In genomic region chr7:56538541-56539429, GRCh38 we compare ENCODE assay signal across 27 cellular contexts.
"Had no signal": no experiment of that assay in that cellular context is flagged by ENCODE, and none has a peak within 500 bp of the region (broad histone marks: within the 10 kb centered on the region; RNA-seq: fewer than 3 reads in every experiment).

No MANE protein-coding gene starts in this region.

- ATAC-seq: activated CD8-positive, alpha-beta T cell treated with anti-CD3 and anti-CD28 coated beads, Interleukin-2, amount 10 ng/mL, durations not matched to agents 7 days and 5 days; Panc1; Right ventricle myocardium inferior; T-helper 17 cell; WTC11 had no signal

- H3K4me3 Mint-ChIP-seq: activated CD8-positive, alpha-beta T cell treated with anti-CD3 and anti-CD28 coated beads, Interleukin-2, amount 10 ng/mL, durations not matched to agents 7 days and 5 days; activated naive CD4-positive, alpha-beta T cell treated with anti-CD3 and anti-CD28 coated beads, Interleukin-2, amount 50 U/mL, for 24 hours; T-helper 17 cell; WTC11 had no signal

- H3K36me3 ChIP-seq: breast epithelium, MG63, SJSA1 had no signal

- H3K27ac Mint-ChIP-seq: activated CD8-positive, alpha-beta T cell treated with anti-CD3 and anti-CD28 coated beads, Interleukin-2, amount 10 ng/mL, durations not matched to agents 7 days and 5 days; activated naive CD4-positive, alpha-beta T cell treated with anti-CD3 and anti-CD28 coated beads, Interleukin-2, amount 50 U/mL, for 24 hours; T-helper 17 cell; WTC11 had no signal

- H3K4me1 ChIP-seq: breast epithelium, SJSA1 had no signal

- DNase-seq: activated CD4-positive, alpha-beta T cell treated with anti-CD3 and anti-CD28 coated beads for 48 hours; activated CD4-positive, alpha-beta T cell treated with anti-CD3 and anti-CD28 coated beads, Interleukin-2, amount 50 U/mL, for 4 hours; activated CD4-positive, CD25-positive, alpha-beta regulatory T cell treated with anti-CD3 and anti-CD28 coated beads, Interleukin-2, amount 50 U/mL, for 72 hours; activated CD8-positive, alpha-beta memory T cell treated with anti-CD3 and anti-CD28 coated beads, Interleukin-2, amount 50 U/mL, for 48 hours; activated CD8-positive, alpha-beta T cell treated with anti-CD3 and anti-CD28 coated beads, Interleukin-2, amount 10 ng/mL, durations not matched to agents 7 days and 5 days; activated effector memory CD4-positive, alpha-beta T cell treated with Interleukin-2 at 50 U/mL for 16 hours; activated naive CD4-positive, alpha-beta T cell; activated T-cell treated with anti-CD3 and anti-CD28 coated beads, Interleukin-2, amount 50 U/mL, for 1 hour; central memory CD4-positive, alpha-beta T cell; MG63; MV-4-11; NCI-H1417 treated with DMSO at 0.1 percent for 48 hours; NCI-H1694 treated with DMSO at 0.1 percent for 48 hours; NCI-H2029 treated with DMSO at 0.1 percent for 48 hours; NCI-H446 treated with DMSO at 0.1 percent for 48 hours; NCI-H524 treated with DMSO at 0.1 percent for 48 hours; NK-92 treated with Interleukin-12 subunit alpha and Interleukin-12 subunit beta, amount 100 ng/mL, for 24 hours; OCI-M1; T-helper 17 cell; T-helper 9 cell had no signal

- H3K27ac ChIP-seq: breast epithelium, KMS-11, SJSA1 had no signal

- H3K9me3 ChIP-seq: MG63, SJSA1 had no signal

- H3K4me3 ChIP-seq: MG63, SJSA1 had no signal

- H3K27me3 ChIP-seq: breast epithelium, MG63, SJSA1 had no signal

- H3K4me1 Mint-ChIP-seq: activated naive CD4-positive, alpha-beta T cell treated with anti-CD3 and anti-CD28 coated beads, Interleukin-2, amount 50 U/mL, for 24 hours; T-helper 17 cell; WTC11 had no signal
